Comparison of ENCODE assay signal across 11 cellular contexts in genomic region chr5:14218480-14218879, GRCh38.
DNase-seq lines count a peak whose midpoint lies in the region; ATAC-seq and TF ChIP-seq lines count a peak whose summit lies in the region.
"Had no signal": no experiment of that assay in that cellular context is flagged by ENCODE, and none has a peak within 500 bp of the region (broad histone marks: within the 10 kb centered on the region; RNA-seq: fewer than 3 reads in every experiment).

No MANE protein-coding gene starts in this region.

- H3K27ac Mint-ChIP-seq in natural killer cell treated with Interleukin-12 subunit alpha and Interleukin-12 subunit beta and Interleukin-15 and Interleukin-18, amount 100 ng/mL, for 72 hours: peak overlapping the region in 1 of 2 donors; percentile 8
- H3K27ac Mint-ChIP-seq in natural killer cell: peak overlapping the region in 1 of 2 donors; percentile 80
- H3K27ac Mint-ChIP-seq: activated CD8-positive, alpha-beta T cell treated with anti-CD3 and anti-CD28 coated beads, Interleukin-2, amount 10 ng/mL, durations not matched to agents 7 days and 5 days; T-helper 2 cell treated with Interferon-gamma antibody and Interleukin-4, amounts not matched to agents 5 μg/mL and 100 μg/mL, for 36 hours had no signal

- intact Hi-C loops in natural killer cell (cut with micrococcal nuclease): no loop called here

- no peak overlapping the region for H3K14ac ChIP-seq in trophoblast cell (ENCODE audit: low read length)

- H3K27ac ChIP-seq in esophagus (ENCODE audit: low read depth in 2 of 2, low read length in 1 of 2) (peak overlapping the region; percentile 51 to 64), trophoblast cell (ENCODE audit: low read depth, low read length) (no peak overlapping the region), MM.1S (ENCODE audit: low read length) (no peak overlapping the region)

- H4K8ac ChIP-seq in trophoblast cell (ENCODE audit: low read depth, low read length): no peak overlapping the region

- no peaks in the 10 kb centered on the region for H3K9me3 ChIP-seq in esophagus (ENCODE audit: control insufficient read depth in 2 of 2, insufficient read depth in 1 of 2, low read depth in 1 of 2, low read length in 1 of 2)
- H3K9me3 ChIP-seq in trophoblast cell (ENCODE audit: insufficient read depth, low read depth, low read length): no peaks in the 10 kb centered on the region
- no peaks in the 10 kb centered on the region for H3K9me3 ChIP-seq in MM.1S (replicated peaks; ENCODE audit: insufficient read depth, low read length)

- H2BK120ac ChIP-seq in trophoblast cell (ENCODE audit: insufficient read depth, low read length, poor library complexity): no peak overlapping the region

- no peak overlapping the region for H3K4me3 Mint-ChIP-seq in natural killer cell treated with Interleukin-12 subunit alpha and Interleukin-12 subunit beta and Interleukin-15 and Interleukin-18, amount 100 ng/mL, for 72 hours
- H3K4me3 Mint-ChIP-seq in natural killer cell: no peak overlapping the region
- H3K4me3 Mint-ChIP-seq: activated CD8-positive, alpha-beta T cell treated with anti-CD3 and anti-CD28 coated beads, Interleukin-2, amount 10 ng/mL, durations not matched to agents 7 days and 5 days; T-helper 2 cell treated with Interferon-gamma antibody and Interleukin-4, amounts not matched to agents 5 μg/mL and 100 μg/mL, for 36 hours had no signal

- H3K4ac ChIP-seq in trophoblast cell (ENCODE audit: low read depth, low read length): peak overlapping the region; percentile 66

- peak overlapping the region; percentile 82 for H2BK12ac ChIP-seq in trophoblast cell (ENCODE audit: low read length)

- peaks cover 22% of the 10 kb centered on the region for H3F3A ChIP-seq in MM.1S (ENCODE audit: insufficient read depth, low read length)

- H3K9ac ChIP-seq in trophoblast cell (ENCODE audit: low read length) (no peak overlapping the region), MM.1S (ENCODE audit: low read length) (no peak overlapping the region)

- peak; percentile 35 to 43 for ATAC-seq in natural killer cell treated with Interleukin-12 subunit alpha and Interleukin-12 subunit beta and Interleukin-15 and Interleukin-18, amount 100 ng/mL, for 72 hours
- ATAC-seq in natural killer cell: no peak
- no peak for ATAC-seq in GM18520 (IDR thresholded peaks at IDR 0.05; ENCODE audit: unreplicated experiment)
- ATAC-seq: activated CD8-positive, alpha-beta T cell treated with anti-CD3 and anti-CD28 coated beads, Interleukin-2, amount 10 ng/mL, durations not matched to agents 7 days and 5 days had no signal

- H3K27me3 Mint-ChIP-seq in natural killer cell treated with Interleukin-12 subunit alpha and Interleukin-12 subunit beta and Interleukin-15 and Interleukin-18, amount 100 ng/mL, for 72 hours: peaks cover 0 to 3% of the 10 kb centered on the region in 2 donors
- no peaks in the 10 kb centered on the region for H3K27me3 Mint-ChIP-seq in natural killer cell (ENCODE audit: low read depth in 2 of 2)

- no peak overlapping the region for H4K12ac ChIP-seq in trophoblast cell (ENCODE audit: low read depth, low read length)

- H3K4me1 Mint-ChIP-seq in natural killer cell treated with Interleukin-12 subunit alpha and Interleukin-12 subunit beta and Interleukin-15 and Interleukin-18, amount 100 ng/mL, for 72 hours (ENCODE audit: low read depth in 2 of 2): peaks cover 46 to 47% of the 10 kb centered on the region in 2 donors
- peaks cover 44 to 72% of the 10 kb centered on the region in 2 donors for H3K4me1 Mint-ChIP-seq in natural killer cell

- no peak overlapping the region for H3K4me3 ChIP-seq in esophagus (ENCODE audit: low read depth in 1 of 2, low read length in 2 of 2)
- H3K4me3 ChIP-seq in trophoblast cell (ENCODE audit: low read depth, low read length): no peak overlapping the region
- H3K4me3 ChIP-seq in MM.1S (ENCODE audit: low read length): no peak overlapping the region
- H3K4me3 ChIP-seq: skin epidermis had no signal

- DNase-seq in natural killer cell treated with Interleukin-12 subunit alpha and Interleukin-12 subunit beta and Interleukin-15 and Interleukin-18, amount 100 ng/mL, for 72 hours (ENCODE audit: low spot score): no peak
- DNase-seq in natural killer cell: no peak
- no peak for DNase-seq in trophoblast cell
- DNase-seq in NCI-H226: no peak
- DNase-seq in MM.1S: no peak
- DNase-seq in HuH-7.5 (ENCODE audit: low spot score): no peak
- DNase-seq: activated CD8-positive, alpha-beta T cell treated with anti-CD3 and anti-CD28 coated beads, Interleukin-2, amount 10 ng/mL, durations not matched to agents 7 days and 5 days had no signal

- no peaks in the 10 kb centered on the region for H3K9me2 ChIP-seq in MM.1S (replicated peaks; ENCODE audit: insufficient read depth, low read length)

- H3K4me2 ChIP-seq in trophoblast cell (ENCODE audit: low read length): no peak overlapping the region
- no peak overlapping the region for H3K4me2 ChIP-seq in MM.1S (ENCODE audit: low read depth, low read length)

- H3K23ac ChIP-seq in trophoblast cell (ENCODE audit: low read length): no peak overlapping the region

- no peak overlapping the region for H2AK5ac ChIP-seq in trophoblast cell (ENCODE audit: low read length)

- H2AFZ ChIP-seq in trophoblast cell (ENCODE audit: insufficient read depth, low read length, poor library complexity) (no peak overlapping the region), MM.1S (ENCODE audit: low read length) (no peak overlapping the region)

- peaks cover 22% of the 10 kb centered on the region for H3K79me2 ChIP-seq in trophoblast cell (ENCODE audit: control insufficient read depth, insufficient read depth, low read length, poor library complexity)
- H3K79me2 ChIP-seq in MM.1S (ENCODE audit: low read length): peaks cover 90% of the 10 kb centered on the region

- H3K27me3 ChIP-seq in esophagus (ENCODE audit: control insufficient read depth in 1 of 2, insufficient read depth in 2 of 2, low read length in 2 of 2) (no peaks in the 10 kb centered on the region), trophoblast cell (ENCODE audit: insufficient read depth, low read length) (no peaks in the 10 kb centered on the region), MM.1S (replicated peaks; ENCODE audit: insufficient read depth, low read length) (no peaks in the 10 kb centered on the region)

- H3K9me3 Mint-ChIP-seq in natural killer cell treated with Interleukin-12 subunit alpha and Interleukin-12 subunit beta and Interleukin-15 and Interleukin-18, amount 100 ng/mL, for 72 hours: no peaks in the 10 kb centered on the region
- peaks cover 0 to 2% of the 10 kb centered on the region in 2 donors for H3K9me3 Mint-ChIP-seq in natural killer cell
- H3K9me3 Mint-ChIP-seq: T-helper 2 cell treated with Interferon-gamma antibody and Interleukin-4, amounts not matched to agents 5 μg/mL and 100 μg/mL, for 36 hours had no signal

- H3K36me3 Mint-ChIP-seq in natural killer cell treated with Interleukin-12 subunit alpha and Interleukin-12 subunit beta and Interleukin-15 and Interleukin-18, amount 100 ng/mL, for 72 hours: no peaks in the 10 kb centered on the region
- no peaks in the 10 kb centered on the region for H3K36me3 Mint-ChIP-seq in natural killer cell

- H3K4me1 ChIP-seq in esophagus (ENCODE audit: control insufficient read depth in 2 of 2, insufficient read depth in 2 of 2, low read length in 1 of 2) (peaks cover 0 to 2% of the 10 kb centered on the region in 2 donors), trophoblast cell (ENCODE audit: control insufficient read depth in 1 of 2, insufficient read depth in 2 of 2, low read length in 2 of 2) (peaks cover 15 to 20% of the 10 kb centered on the region in 2 experiments), MM.1S (ENCODE audit: low read length) (peaks cover 38% of the 10 kb centered on the region)

- peak overlapping the region; percentile 1 for H4K91ac ChIP-seq in trophoblast cell (ENCODE audit: low read depth, low read length)

- H3K36me3 ChIP-seq in esophagus (ENCODE audit: control insufficient read depth in 2 of 2, insufficient read depth in 2 of 2, low read length in 1 of 2) (no peaks in the 10 kb centered on the region), trophoblast cell (ENCODE audit: control insufficient read depth in 1 of 2, insufficient read depth in 2 of 2, low read length in 2 of 2) (no peaks in the 10 kb centered on the region), MM.1S (replicated peaks; ENCODE audit: insufficient read depth, low read length) (no peaks in the 10 kb centered on the region)

- H3K18ac ChIP-seq in trophoblast cell (ENCODE audit: low read length): no peak overlapping the region

- 74 to 80% methylated on average over 6 of the region's 6 CpGs for WGBS in esophagus, 2 donors
- WGBS in trophoblast cell (ENCODE audit: extremely low coverage, insufficient coverage, insufficient read length): no CpG with 5 or more reads among the region's 6 CpGs

- no peaks in the 10 kb centered on the region for H4K20me1 ChIP-seq in MM.1S (ENCODE audit: insufficient read depth, low read length)

- peaks cover 9% of the 10 kb centered on the region for H3K79me1 ChIP-seq in trophoblast cell (ENCODE audit: low read length)

- TF ChIP-seq CTCF in natural killer cell (IDR thresholded peaks at IDR 0.05) (no peak), MM.1S (IDR thresholded peaks at IDR 0.05; ENCODE audit: low read length) (no peak)

- no peak overlapping the region for H2BK5ac ChIP-seq in trophoblast cell (ENCODE audit: low read depth, low read length, poor library complexity)

Comparison
In these comparisons a context has a peak if more than half of its experiments do, and no peak if none do; other contexts are left out.
1. ATAC-seq: peak in natural killer cell treated with Interleukin-12 subunit alpha and Interleukin-12 subunit beta and Interleukin-15 and Interleukin-18, amount 100 ng/mL, for 72 hours (2 of 2); none in natural killer cell (0 of 3) and GM18520 (single experiment).
2. H3K27ac ChIP-seq: peak in esophagus (2 of 2); none in trophoblast cell (single experiment) and MM.1S (single experiment).